In the genomic region with DNA sequence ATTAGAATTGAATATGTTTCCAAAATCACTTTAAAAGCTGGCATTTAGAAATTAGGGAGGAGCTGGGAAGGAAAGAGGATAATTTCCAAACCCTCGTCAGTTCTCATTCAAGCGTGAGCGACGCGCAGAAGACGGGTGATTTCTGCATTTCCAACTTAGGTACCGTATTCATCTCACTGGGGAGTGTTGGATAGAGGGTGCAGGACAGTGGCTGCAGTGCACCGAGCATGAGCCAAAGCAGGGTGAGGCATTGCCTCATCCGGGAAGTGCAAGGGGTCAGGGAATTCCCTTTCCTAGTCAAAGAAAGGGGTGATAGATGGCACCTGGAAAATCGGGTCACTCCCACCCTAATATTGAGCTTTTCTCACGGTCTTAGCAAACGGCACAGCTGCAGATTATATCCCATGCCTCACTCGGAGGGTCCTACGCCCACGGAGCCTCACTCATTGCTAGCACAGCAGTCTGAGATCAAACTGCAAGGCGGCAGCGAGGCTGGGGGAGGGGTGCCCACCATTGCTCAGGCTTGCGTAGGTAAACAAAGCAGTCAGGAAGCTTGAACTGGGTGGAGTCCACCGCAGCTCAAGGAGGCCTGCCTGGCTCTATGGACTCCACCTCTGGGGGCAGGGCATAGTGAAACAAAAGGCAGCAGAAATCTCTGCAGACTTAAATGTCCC, we compare ENCODE assay signal across 8 cellular contexts.
DNase-seq lines count a peak whose midpoint lies in the region; ATAC-seq, FAIRE-seq and TF ChIP-seq lines count a peak whose summit lies in the region.
"Not testable (repeated sequence)": the region's sequence is repeated elsewhere in the genome, so short reads cannot be mapped to it uniquely, and the experiment has no call there.

No MANE protein-coding gene starts in this region.

- H3K27me3 Mint-ChIP-seq in activated T-helper 17 cell treated with anti-CD3 and anti-CD28 coated beads, Interleukin-2, amount 50 U/mL, for 72 hours = not testable (repeated sequence)

- H3K56ac ChIP-seq in H1 (replicated peaks; ENCODE audit: insufficient read length, low read depth, low read length) = not testable (repeated sequence)

- CTCF ChIA-PET in H1 (lab: Charles Lee; ENCODE audit: partially characterized antibody) = interaction anchor here (1.0 to 1.7 kb wide), 8 partner anchors 9 to 522 kb away, joined by 3 to 8 read pairs (median 3); no protein-coding TSS in a partner anchor
- CTCF ChIA-PET in HepG2 (lab: Yijun Ruan, JAX; ENCODE audit: low intra/inter-chr PET ratio, low total read pairs) = not testable (repeated sequence)

- not testable (repeated sequence) for H3K79me1 ChIP-seq in H1 (ENCODE audit: low read depth, low read length)

- peak overlapping the region; percentile 56 for H3K27ac Mint-ChIP-seq in activated T-helper 17 cell treated with anti-CD3 and anti-CD28 coated beads, Interleukin-2, amount 50 U/mL, for 72 hours

- H4K20me1 ChIP-seq in H1 (replicated peaks in 1 of 2; ENCODE audit: control insufficient read depth in 1 of 2, insufficient read depth in 2 of 2, low read length in 2 of 2); HepG2 (ENCODE audit: insufficient read depth, low read length): not testable (repeated sequence)

- peak in 1 of 2 experiments; percentile 4; a peak in 1 of 4 replicates for TF ChIP-seq RAD21 in H1 (IDR thresholded peaks at IDR 0.05 in 1 of 2, conservative IDR thresholded peaks at IDR 0.05 in 1 of 2; ENCODE audit: low read depth in 2 of 2, low read length in 2 of 2)
- not testable (repeated sequence) for TF ChIP-seq RAD21 in HepG2 (CRISPR knock-in tag; IDR thresholded peaks at IDR 0.05)

- not testable (repeated sequence) for H3K36me3 ChIP-seq in H1 (ENCODE audit: control insufficient read depth in 2 of 4, insufficient read depth in 4 of 4, low read length in 3 of 4); HepG2 (replicated peaks in 1 of 2; ENCODE audit: control insufficient read depth in 1 of 2, insufficient read depth in 2 of 2, low read length in 2 of 2); thymus (ENCODE audit: control insufficient read depth, insufficient read depth)

- H2BK5ac ChIP-seq in H1 (ENCODE audit: low read depth, low read length) = peak overlapping the region; percentile 60

- not testable (repeated sequence) for H3K79me2 ChIP-seq in H1 (ENCODE audit: control insufficient read depth in 1 of 2, insufficient read depth in 2 of 2, low read length in 2 of 2); HepG2 (ENCODE audit: insufficient read depth, low read length)

- H3K27ac ChIP-seq in H1 (ENCODE audit: low read depth, low read length); HepG2 (ENCODE audit: extremely low read length, insufficient read depth, low read length): not testable (repeated sequence)
- H3K27ac ChIP-seq in thymus (ENCODE audit: low read depth) = peak overlapping the region; percentile 71

- H3K27me3 ChIP-seq in H1 (replicated peaks in 1 of 4; ENCODE audit: control insufficient read depth in 3 of 4, extremely low read depth in 1 of 4, insufficient read depth in 3 of 4, low read length in 3 of 4); HepG2 (ENCODE audit: control insufficient read depth in 1 of 2, insufficient read depth in 2 of 2, low read length in 2 of 2); thymus (ENCODE audit: control insufficient read depth, insufficient read depth): not testable (repeated sequence)

- peak overlapping the region; percentile 60; the same call in 1 of the 2 replicates for H2BK12ac ChIP-seq in H1 (ENCODE audit: low read depth, low read length)

- not testable (repeated sequence) for TF ChIP-seq EP300 in H1 (IDR thresholded peaks at IDR 0.05; ENCODE audit: borderline replicate concordance in 1 of 2, low read depth in 2 of 2, low read length in 2 of 2); HepG2 (IDR thresholded peaks at IDR 0.05; ENCODE audit: low read depth in 2 of 2, low read length in 2 of 2); HepG2 (CRISPR knock-in tag; IDR thresholded peaks at IDR 0.05; ENCODE audit: borderline replicate concordance)

- TF ChIP-seq CTCF in H1 (IDR thresholded peaks at IDR 0.05; ENCODE audit: control extremely low read depth in 1 of 3, insufficient read depth in 1 of 3, low read depth in 1 of 3, low read length in 3 of 3); HepG2 (CRISPR knock-in tag; IDR thresholded peaks at IDR 0.05): not testable (repeated sequence)

- H3K4me3 ChIP-seq in H1 (ENCODE audit: extremely low read depth in 1 of 4, insufficient read depth in 2 of 4, low read depth in 3 of 4, low read length in 4 of 4) (peak overlapping the region; percentile 28 to 47 (median 36); a peak in 7 of 8 replicates), HepG2 (replicated peaks in 1 of 3; ENCODE audit: insufficient read depth in 1 of 3, low read depth in 2 of 3, low read length in 3 of 3) (peak overlapping the region; percentile 26 to 46 (median 34); a peak in 3 of 6 replicates)
- H3K4me3 ChIP-seq in thymus (ENCODE audit: low read length) = not testable (repeated sequence)

- H3K9me3 Mint-ChIP-seq in activated T-helper 17 cell treated with anti-CD3 and anti-CD28 coated beads, Interleukin-2, amount 50 U/mL, for 72 hours = not testable (repeated sequence)

- H3K4me2 ChIP-seq in H1 (ENCODE audit: insufficient read depth in 1 of 2, low read depth in 2 of 2, low read length in 2 of 2) (peak overlapping the region; percentile 58 to 97), HepG2 (ENCODE audit: low read depth, low read length) (peak overlapping the region; percentile 61)

- ATAC-seq in activated T-helper 17 cell treated with anti-CD3 and anti-CD28 coated beads, Interleukin-2, amount 50 U/mL, for 72 hours (replicated peaks); HepG2: not testable (repeated sequence)

- POLR2A ChIA-PET in H1 (lab: Charles Lee; ENCODE audit: partially characterized antibody) = interaction anchor here (1.1 to 1.5 kb wide), 2 partner anchors 16 to 150 kb away, joined by 3 read pairs; no protein-coding TSS in a partner anchor
- POLR2A ChIA-PET in HepG2 (lab: Yijun Ruan, JAX) = not testable (repeated sequence)

- H3K4me1 Mint-ChIP-seq in activated T-helper 17 cell treated with anti-CD3 and anti-CD28 coated beads, Interleukin-2, amount 50 U/mL, for 72 hours = peaks cover 28% of the 10 kb centered on the region

- TF ChIP-seq POLR2A in H1 (IDR thresholded peaks at IDR 0.05; ENCODE audit: control extremely low read depth in 1 of 2, low read depth in 2 of 2, low read length in 2 of 2); HepG2 (IDR thresholded peaks at IDR 0.05; ENCODE audit: insufficient read depth in 1 of 2, low read depth in 2 of 2, low read length in 2 of 2): not testable (repeated sequence)

- not testable (repeated sequence) for H3K36me3 Mint-ChIP-seq in activated T-helper 17 cell treated with anti-CD3 and anti-CD28 coated beads, Interleukin-2, amount 50 U/mL, for 72 hours (ENCODE audit: low read depth)

- H3K18ac ChIP-seq in H1 (ENCODE audit: extremely low read depth, low read length) = peak overlapping the region; percentile 28; the same call in 1 of the 2 replicates

- H2AFZ ChIP-seq in H1 (ENCODE audit: low read length) = peak overlapping the region; percentile 96
- not testable (repeated sequence) for H2AFZ ChIP-seq in HepG2 (ENCODE audit: low read length)

- in situ Hi-C loops in HepG2 (cut with HindIII; ENCODE audit: extremely low pct_ligation_motif_present, low pct_unique_long_range_greater_than_20kb) = not testable (repeated sequence)

- peak overlapping the region; percentile 77 for H3K4me3 Mint-ChIP-seq in activated T-helper 17 cell treated with anti-CD3 and anti-CD28 coated beads, Interleukin-2, amount 50 U/mL, for 72 hours

- not testable (repeated sequence) for H3K9me3 ChIP-seq in H1 (ENCODE audit: insufficient read depth in 2 of 2, low read depth in 1 of 2, low read length in 1 of 2); HepG2 (ENCODE audit: low read length); thymus (ENCODE audit: control insufficient read depth)

- H2BK120ac ChIP-seq in H1 (replicated peaks; ENCODE audit: low read depth, low read length) = peak overlapping the region; percentile 64

- not testable (repeated sequence) for H3K23me2 ChIP-seq in H1 (ENCODE audit: low read depth, low read length)

- not testable (repeated sequence) for BruUV-seq in HepG2 (replicated peaks; lab: Mats Ljungman, UMichigan)

- H4K91ac ChIP-seq in H1 (replicated peaks; ENCODE audit: insufficient read length, low read length) = not testable (repeated sequence)

- H4K8ac ChIP-seq in H1 (ENCODE audit: extremely low read depth, insufficient read depth, low read length) = not testable (repeated sequence)

- intact Hi-C loops in HepG2 (cut with micrococcal nuclease; ENCODE audit: unreplicated experiment) = not testable (repeated sequence)

- H3K4me1 ChIP-seq in H1 (replicated peaks in 1 of 4; ENCODE audit: control insufficient read depth in 3 of 4, insufficient read depth in 4 of 4, low read length in 3 of 4); HepG2 (ENCODE audit: insufficient read depth, low read length): not testable (repeated sequence)
- H3K4me1 ChIP-seq in thymus (ENCODE audit: control insufficient read depth, insufficient read depth, low read length) = peaks cover 13% of the 10 kb centered on the region

- H3K14ac ChIP-seq in H1 (ENCODE audit: insufficient read length) = not testable (repeated sequence)

- not testable (repeated sequence) for H2BK15ac ChIP-seq in H1 (ENCODE audit: low read length)

- H3K9ac ChIP-seq in H1 (replicated peaks in 1 of 4; ENCODE audit: extremely low read depth in 1 of 4, low read depth in 3 of 4, low read length in 3 of 4) = peak overlapping the region in 3 of 4 experiments; percentile 45 to 57 (median 56); a peak in 4 of 7 replicates
- not testable (repeated sequence) for H3K9ac ChIP-seq in HepG2 (ENCODE audit: insufficient read depth, low read depth, low read length)

- WGBS in H1 (ENCODE audit: extremely low coverage in 1 of 2, insufficient coverage in 1 of 2, insufficient read length in 1 of 2, insufficient replicate concordance in 2 of 2, low coverage in 1 of 2, low lambda C conversion rate in 2 of 2, missing lambda C conversion rate in 1 of 2), 2 experiments = 53% methylated on average over 19 of the region's 19 CpGs; no CpG with 5 or more reads in 1 of the 2 experiments
- 32% methylated on average over 18 of the region's 19 CpGs for WGBS in HepG2 (ENCODE audit: low lambda C conversion rate)
- 62% methylated on average over 19 of the region's 19 CpGs for WGBS in thymus

- not testable (repeated sequence) for H2BK20ac ChIP-seq in H1 (ENCODE audit: low read length)

- not testable (repeated sequence) for H2AK5ac ChIP-seq in H1 (ENCODE audit: low read depth, low read length)

- not testable (repeated sequence) for H3K23ac ChIP-seq in H1 (ENCODE audit: insufficient read length)

- FAIRE-seq in H1 (lab: Jason Lieb, UNC); HepG2 (lab: Jason Lieb, UNC): not testable (repeated sequence)

- not testable (repeated sequence) for H3K4ac ChIP-seq in H1 (replicated peaks; ENCODE audit: insufficient read length, low read depth, low read length)

- H4K5ac ChIP-seq in H1 (ENCODE audit: insufficient read length, low read depth, low read length) = not testable (repeated sequence)

- DNase-seq in H4 (ENCODE audit: low spot score) (peak; percentile 66), NCI-H774 (lab: John Stamatoyannopoulos, UW) (peak; percentile 45), H1 (ENCODE audit: low read depth in 1 of 2, low spot score in 2 of 2) (peak; percentile 34 to 61), HepG2 (ENCODE audit: low spot score) (peak; percentile 55)
- DNase-seq in activated CD4-positive, alpha-beta T cell treated with anti-CD3 and anti-CD28 coated beads for 48 hours = peak; percentile 67
- peak; percentile 47 to 50 for DNase-seq in stimulated activated CD4-positive, alpha-beta T cell treated with anti-CD3 and anti-CD28 coated beads, Interleukin-2, amount 100 ng/mL, for 24 hours
